ENCODE assay signal across 19 cellular contexts in the genomic region with DNA sequence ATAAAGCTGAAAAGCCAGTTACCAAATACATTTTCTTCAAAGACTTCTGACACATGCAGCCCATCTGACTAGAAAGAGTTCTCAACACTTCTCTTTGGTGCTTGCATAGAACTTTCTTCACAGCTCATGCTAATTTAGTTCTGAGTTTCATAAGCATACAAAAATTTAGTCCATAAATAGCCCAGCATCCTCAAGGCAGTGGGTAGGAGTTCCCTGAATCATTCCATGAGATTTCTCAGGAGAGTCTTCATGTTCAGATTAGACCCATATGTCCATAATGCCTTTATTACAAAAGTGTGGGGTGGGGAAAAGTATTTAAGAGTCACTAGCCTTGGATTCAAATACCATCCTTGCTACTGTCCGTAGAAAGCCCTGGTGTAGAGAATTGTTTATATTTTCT.
DNase-seq lines count a peak whose midpoint lies in the region; ATAC-seq and TF ChIP-seq lines count a peak whose summit lies in the region.
"Had no signal": no experiment of that assay in that cellular context is flagged by ENCODE, and none has a peak within 500 bp of the region (broad histone marks: within the 10 kb centered on the region; RNA-seq: fewer than 3 reads in every experiment).

No MANE protein-coding gene starts in this region.

- H3K4me1 Mint-ChIP-seq in activated T-cell treated with anti-CD3 and anti-CD28 coated beads, Interleukin-2, amount 50 U/mL, for 24 hours (ENCODE audit: low read depth): no peaks in the 10 kb centered on the region
- H3K4me1 Mint-ChIP-seq in WTC11: no peaks in the 10 kb centered on the region
- H3K4me1 Mint-ChIP-seq: activated naive CD8-positive, alpha-beta T cell treated with anti-CD3 and anti-CD28 coated beads for 36 hours; activated T-helper 17 cell treated with anti-CD3 and anti-CD28 coated beads, Interleukin-2, amount 50 U/mL, for 72 hours; B cell; nephron progenitor cell; T-helper 17 cell had no signal

- no peaks in the 10 kb centered on the region for H3K9me3 Mint-ChIP-seq in activated T-cell treated with anti-CD3 and anti-CD28 coated beads, Interleukin-2, amount 50 U/mL, for 24 hours
- peaks cover 17% of the 10 kb centered on the region for H3K9me3 Mint-ChIP-seq in WTC11
- H3K9me3 Mint-ChIP-seq: activated naive CD8-positive, alpha-beta T cell treated with anti-CD3 and anti-CD28 coated beads for 36 hours; activated T-helper 17 cell treated with anti-CD3 and anti-CD28 coated beads, Interleukin-2, amount 50 U/mL, for 72 hours; nephron progenitor cell had no signal

- peak; percentile 61 for DNase-seq in EL
- DNase-seq in fibroblast of the conjunctiva (ENCODE audit: low read depth): peak; percentile 71
- peak; percentile 85 for DNase-seq in stromal cell of bone marrow (ENCODE audit: low read depth)
- no peak for DNase-seq in activated T-cell treated with anti-CD3 and anti-CD28 coated beads, Interleukin-2, amount 50 U/mL, for 24 hours
- DNase-seq in NOMO-1 (lab: John Stamatoyannopoulos, UW; ENCODE audit: unreplicated experiment in 2 of 2): no peak
- no peak for DNase-seq in WTC11 (ENCODE audit: low spot score)
- DNase-seq: activated CD4-positive, alpha-beta T cell treated with anti-CD3 and anti-CD28 coated beads, Interleukin-2, amount 50 U/mL, for 1 hour; activated naive CD8-positive, alpha-beta T cell treated with anti-CD3 and anti-CD28 coated beads for 36 hours; DND-41; left lung; NCI-H1436 treated with DMSO at 0.1 percent for 48 hours; NCI-H524; nephron progenitor cell; T-helper 17 cell; testis; uterus had no signal

- no peak overlapping the region for H3K4me3 Mint-ChIP-seq in activated T-cell treated with anti-CD3 and anti-CD28 coated beads, Interleukin-2, amount 50 U/mL, for 24 hours
- no peak overlapping the region for H3K4me3 Mint-ChIP-seq in WTC11
- H3K4me3 Mint-ChIP-seq: activated naive CD8-positive, alpha-beta T cell treated with anti-CD3 and anti-CD28 coated beads for 36 hours; activated T-helper 17 cell treated with anti-CD3 and anti-CD28 coated beads, Interleukin-2, amount 50 U/mL, for 72 hours; B cell; nephron progenitor cell; T-helper 17 cell had no signal

- CTCF ChIA-PET in WTC11 (lab: Charles Lee): interaction anchor here (0.8 kb wide), 1 partner anchor 313 kb away, joined by 3 read pairs; no protein-coding TSS in a partner anchor

- H3K27ac Mint-ChIP-seq in activated T-cell treated with anti-CD3 and anti-CD28 coated beads, Interleukin-2, amount 50 U/mL, for 24 hours: no peak overlapping the region
- no peak overlapping the region for H3K27ac Mint-ChIP-seq in WTC11
- H3K27ac Mint-ChIP-seq: activated naive CD8-positive, alpha-beta T cell treated with anti-CD3 and anti-CD28 coated beads for 36 hours; activated T-helper 17 cell treated with anti-CD3 and anti-CD28 coated beads, Interleukin-2, amount 50 U/mL, for 72 hours; B cell; nephron progenitor cell; T-helper 17 cell had no signal

- no peaks in the 10 kb centered on the region for H3K36me3 Mint-ChIP-seq in activated T-cell treated with anti-CD3 and anti-CD28 coated beads, Interleukin-2, amount 50 U/mL, for 24 hours (ENCODE audit: low read depth)
- peaks cover 12% of the 10 kb centered on the region for H3K36me3 Mint-ChIP-seq in WTC11
- H3K36me3 Mint-ChIP-seq: activated naive CD8-positive, alpha-beta T cell treated with anti-CD3 and anti-CD28 coated beads for 36 hours had no signal

- POLR2A ChIA-PET in WTC11 (lab: Charles Lee): no interaction called here

- ATAC-seq in SK-N-SH treated with all-trans-retinoic acid at 6 μM for 48 hours (peak; percentile 71), WTC11 (no peak)
- ATAC-seq: activated T-helper 17 cell treated with anti-CD3 and anti-CD28 coated beads, Interleukin-2, amount 50 U/mL, for 72 hours; left lung; T-helper 17 cell had no signal

- no peaks in the 10 kb centered on the region for H3K27me3 Mint-ChIP-seq in activated T-cell treated with anti-CD3 and anti-CD28 coated beads, Interleukin-2, amount 50 U/mL, for 24 hours
- H3K27me3 Mint-ChIP-seq in WTC11 (ENCODE audit: low read depth): no peaks in the 10 kb centered on the region
- H3K27me3 Mint-ChIP-seq: activated T-helper 17 cell treated with anti-CD3 and anti-CD28 coated beads, Interleukin-2, amount 50 U/mL, for 72 hours; B cell; T-helper 17 cell had no signal

- TF ChIP-seq CTCF in WTC11 (IDR thresholded peaks at IDR 0.05): no peak

TF ChIP-seq in SK-N-SH treated with all-trans-retinoic acid at 6 μM for 48 hours, 23 proteins besides CTCF, POLR2A, EP300 and RAD21 (continues in another document):
- TF ChIP-seq TCF4 (CRISPR knock-in tag; IDR thresholded peaks at IDR 0.05; ENCODE audit: borderline replicate concordance) (no peak), SNAI2 (CRISPR knock-in tag; IDR thresholded peaks at IDR 0.05) (no peak), ZC3H10 (CRISPR knock-in tag; IDR thresholded peaks at IDR 0.05) (no peak), ESRRG (CRISPR knock-in tag; IDR thresholded peaks at IDR 0.05) (no peak), ISL1 (CRISPR knock-in tag; IDR thresholded peaks at IDR 0.05) (no peak)
- TF ChIP-seq, protein P1, sequence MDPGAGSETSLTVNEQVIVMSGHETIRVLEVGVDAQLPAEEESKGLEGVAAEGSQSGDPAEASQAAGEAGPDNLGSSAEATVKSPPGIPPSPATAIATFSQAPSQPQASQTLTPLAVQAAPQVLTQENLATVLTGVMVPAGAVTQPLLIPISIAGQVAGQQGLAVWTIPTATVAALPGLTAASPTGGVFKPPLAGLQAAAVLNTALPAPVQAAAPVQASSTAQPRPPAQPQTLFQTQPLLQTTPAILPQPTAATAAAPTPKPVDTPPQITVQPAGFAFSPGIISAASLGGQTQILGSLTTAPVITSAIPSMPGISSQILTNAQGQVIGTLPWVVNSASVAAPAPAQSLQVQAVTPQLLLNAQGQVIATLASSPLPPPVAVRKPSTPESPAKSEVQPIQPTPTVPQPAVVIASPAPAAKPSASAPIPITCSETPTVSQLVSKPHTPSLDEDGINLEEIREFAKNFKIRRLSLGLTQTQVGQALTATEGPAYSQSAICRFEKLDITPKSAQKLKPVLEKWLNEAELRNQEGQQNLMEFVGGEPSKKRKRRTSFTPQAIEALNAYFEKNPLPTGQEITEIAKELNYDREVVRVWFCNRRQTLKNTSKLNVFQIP (CRISPR knock-in tag; IDR thresholded peaks at IDR 0.05; ENCODE audit: borderline replicate concordance, low read depth): no peak

TF ChIP-seq in WTC11, 78 proteins besides CTCF, POLR2A, EP300 and RAD21 (continues in another document):
- TF ChIP-seq, protein P2, sequence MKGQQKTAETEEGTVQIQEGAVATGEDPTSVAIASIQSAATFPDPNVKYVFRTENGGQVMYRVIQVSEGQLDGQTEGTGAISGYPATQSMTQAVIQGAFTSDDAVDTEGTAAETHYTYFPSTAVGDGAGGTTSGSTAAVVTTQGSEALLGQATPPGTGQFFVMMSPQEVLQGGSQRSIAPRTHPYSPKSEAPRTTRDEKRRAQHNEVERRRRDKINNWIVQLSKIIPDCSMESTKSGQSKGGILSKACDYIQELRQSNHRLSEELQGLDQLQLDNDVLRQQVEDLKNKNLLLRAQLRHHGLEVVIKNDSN (CRISPR knock-in tag; IDR thresholded peaks at IDR 0.05): no peak
- TF ChIP-seq TEAD1 (CRISPR knock-in tag; IDR thresholded peaks at IDR 0.05): no peak
- TF ChIP-seq FOXP1 (CRISPR knock-in tag; IDR thresholded peaks at IDR 0.05; ENCODE audit: borderline replicate concordance): no peak
- TF ChIP-seq, protein P3, sequence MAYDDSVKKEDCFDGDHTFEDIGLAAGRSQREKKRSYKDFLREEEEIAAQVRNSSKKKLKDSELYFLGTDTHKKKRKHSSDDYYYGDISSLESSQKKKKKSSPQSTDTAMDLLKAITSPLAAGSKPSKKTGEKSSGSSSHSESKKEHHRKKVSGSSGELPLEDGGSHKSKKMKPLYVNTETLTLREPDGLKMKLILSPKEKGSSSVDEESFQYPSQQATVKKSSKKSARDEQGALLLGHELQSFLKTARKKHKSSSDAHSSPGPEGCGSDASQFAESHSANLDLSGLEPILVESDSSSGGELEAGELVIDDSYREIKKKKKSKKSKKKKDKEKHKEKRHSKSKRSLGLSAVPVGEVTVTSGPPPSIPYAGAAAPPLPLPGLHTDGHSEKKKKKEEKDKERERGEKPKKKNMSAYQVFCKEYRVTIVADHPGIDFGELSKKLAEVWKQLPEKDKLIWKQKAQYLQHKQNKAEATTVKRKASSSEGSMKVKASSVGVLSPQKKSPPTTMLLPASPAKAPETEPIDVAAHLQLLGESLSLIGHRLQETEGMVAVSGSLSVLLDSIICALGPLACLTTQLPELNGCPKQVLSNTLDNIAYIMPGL (CRISPR knock-in tag; IDR thresholded peaks at IDR 0.05): no peak
- TF ChIP-seq SMAD4 (CRISPR knock-in tag; IDR thresholded peaks at IDR 0.05): no peak
- TF ChIP-seq, protein P4, sequence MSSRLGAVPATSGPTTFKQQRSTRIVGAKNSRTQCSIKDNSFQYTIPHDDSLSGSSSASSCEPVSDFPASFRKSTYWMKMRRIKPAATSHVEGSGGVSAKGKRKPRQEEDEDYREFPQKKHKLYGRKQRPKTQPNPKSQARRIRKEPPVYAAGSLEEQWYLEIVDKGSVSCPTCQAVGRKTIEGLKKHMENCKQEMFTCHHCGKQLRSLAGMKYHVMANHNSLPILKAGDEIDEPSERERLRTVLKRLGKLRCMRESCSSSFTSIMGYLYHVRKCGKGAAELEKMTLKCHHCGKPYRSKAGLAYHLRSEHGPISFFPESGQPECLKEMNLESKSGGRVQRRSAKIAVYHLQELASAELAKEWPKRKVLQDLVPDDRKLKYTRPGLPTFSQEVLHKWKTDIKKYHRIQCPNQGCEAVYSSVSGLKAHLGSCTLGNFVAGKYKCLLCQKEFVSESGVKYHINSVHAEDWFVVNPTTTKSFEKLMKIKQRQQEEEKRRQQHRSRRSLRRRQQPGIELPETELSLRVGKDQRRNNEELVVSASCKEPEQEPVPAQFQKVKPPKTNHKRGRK (CRISPR knock-in tag; IDR thresholded peaks at IDR 0.05; ENCODE audit: borderline replicate concordance): no peak
- TF ChIP-seq, protein P5, sequence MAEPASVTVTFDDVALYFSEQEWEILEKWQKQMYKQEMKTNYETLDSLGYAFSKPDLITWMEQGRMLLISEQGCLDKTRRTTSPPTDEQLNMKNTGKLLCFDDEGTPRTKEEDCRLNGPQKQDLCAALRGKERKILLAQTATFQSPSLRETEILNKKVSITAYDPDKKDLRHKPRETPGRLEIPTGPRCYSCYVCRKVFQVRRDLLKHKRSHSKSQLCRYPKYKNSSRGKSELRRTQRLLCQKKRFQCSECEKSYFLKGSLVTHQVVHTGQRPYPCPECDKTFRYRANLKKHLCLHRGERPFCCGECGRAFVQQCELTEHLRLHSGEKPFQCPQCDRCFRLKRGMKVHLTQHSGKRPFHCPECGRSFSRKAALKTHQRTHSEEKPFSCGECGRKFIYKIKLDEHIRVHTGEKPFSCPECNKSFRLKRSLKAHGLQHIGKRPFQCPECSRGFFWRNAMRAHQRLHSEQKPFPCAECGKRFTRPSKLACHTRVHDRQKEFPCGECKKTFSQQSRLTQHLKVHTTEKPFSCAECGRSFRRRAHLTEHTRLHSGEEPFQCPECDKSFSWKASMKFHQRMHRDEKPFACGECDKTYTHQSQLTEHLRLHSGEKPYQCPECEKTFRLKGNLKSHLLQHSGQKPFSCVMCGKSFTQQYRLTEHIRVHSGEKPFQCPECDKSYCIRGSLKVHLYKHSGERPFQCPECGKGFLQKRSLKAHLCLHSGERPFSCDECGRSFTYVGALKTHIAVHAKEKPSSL (CRISPR knock-in tag; conservative IDR thresholded peaks at IDR 0.05): no peak

Comparison
In these comparisons a context has a peak if more than half of its experiments do, and no peak if none do; other contexts are left out.
1. DNase-seq: peak in EL (single experiment), fibroblast of the conjunctiva (single experiment) and stromal cell of bone marrow (single experiment); none in activated T-cell treated with anti-CD3 and anti-CD28 coated beads, Interleukin-2, amount 50 U/mL, for 24 hours (single experiment), NOMO-1 (0 of 2) and WTC11 (single experiment).